19 cellular contexts compared by ENCODE assay signal in the genomic region with DNA sequence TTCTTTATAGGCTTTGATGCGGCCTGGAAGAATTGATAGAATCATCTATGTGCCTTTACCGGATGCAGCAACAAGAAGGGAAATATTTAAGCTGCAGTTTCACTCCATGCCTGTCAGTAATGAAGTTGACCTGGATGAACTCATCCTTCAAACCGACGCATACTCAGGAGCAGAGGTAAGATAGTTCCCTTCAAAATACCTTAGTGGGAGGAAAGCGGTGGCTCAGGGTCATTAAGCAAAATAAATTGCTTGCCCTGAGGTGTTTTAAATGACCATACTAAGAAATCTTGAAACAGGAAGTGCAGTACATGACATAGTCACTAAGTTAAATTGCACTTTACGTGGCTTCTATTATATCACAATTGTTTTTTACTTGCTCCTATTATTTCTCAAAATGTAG.
"Had no signal": no experiment of that assay in that cellular context is flagged by ENCODE, and none has a peak within 500 bp of the region (broad histone marks: within the 10 kb centered on the region; RNA-seq: fewer than 3 reads in every experiment).

No MANE protein-coding gene starts in this region.

- H2AFZ ChIP-seq: parathyroid adenoma had no signal

- H3K27me3 ChIP-seq: heart left ventricle, tibial artery had no signal

- H3K9me3 ChIP-seq: left ventricle myocardium inferior, tibial artery had no signal

- ATAC-seq: activated CD4-positive, alpha-beta T cell treated with anti-CD3 and anti-CD28 coated beads for 36 hours; activated T-cell treated with anti-CD3 and anti-CD28 coated beads, Interleukin-2, amount 50 U/mL, for 72 hours; heart left ventricle; sciatic nerve; stimulated activated effector memory CD8-positive, alpha-beta T cell treated with anti-CD3 and anti-CD28 coated beads, Interleukin-12 subunit alpha, Interleukin-12 subunit beta, amount 100 ng/mL, for 72 hours; stimulated activated naive CD8-positive, alpha-beta T cell treated with anti-CD3 and anti-CD28 coated beads, Interleukin-15, amount 100 ng/mL, for 72 hours had no signal

- H3K36me3 ChIP-seq: heart left ventricle, left ventricle myocardium inferior, tibial artery had no signal

- H3K4me3 ChIP-seq: heart left ventricle, left ventricle myocardium inferior, tibial artery had no signal

- DNase-seq: activated CD4-positive, alpha-beta T cell treated with anti-CD3 and anti-CD28 coated beads for 36 hours; activated CD4-positive, alpha-beta T cell treated with anti-CD3 and anti-CD28 coated beads, Interleukin-2, amount 50 U/mL, for 4 hours; activated effector memory CD4-positive, alpha-beta T cell treated with Interleukin-2 at 50 U/mL for 16 hours; activated T-cell treated with anti-CD3 and anti-CD28 coated beads, Interleukin-2, amount 50 U/mL, for 72 hours; anterior cingulate cortex; caudate nucleus; effector CD4-positive, alpha-beta T cell; heart left ventricle; left ventricle myocardium inferior; midbrain; nucleus accumbens; small intestine; stimulated activated CD4-positive, alpha-beta T cell treated with anti-CD3 and anti-CD28 coated beads, Interleukin-2, amount 100 ng/mL, for 24 hours; stimulated activated naive CD8-positive, alpha-beta T cell treated with anti-CD3 and anti-CD28 coated beads, Interleukin-15, amount 100 ng/mL, for 72 hours; T-helper 9 cell; tibial artery had no signal

- H3K79me2 ChIP-seq: parathyroid adenoma had no signal

- H3K9ac ChIP-seq: parathyroid adenoma had no signal
